ENCODE assay signal across 8 cellular contexts in the genomic region with DNA sequence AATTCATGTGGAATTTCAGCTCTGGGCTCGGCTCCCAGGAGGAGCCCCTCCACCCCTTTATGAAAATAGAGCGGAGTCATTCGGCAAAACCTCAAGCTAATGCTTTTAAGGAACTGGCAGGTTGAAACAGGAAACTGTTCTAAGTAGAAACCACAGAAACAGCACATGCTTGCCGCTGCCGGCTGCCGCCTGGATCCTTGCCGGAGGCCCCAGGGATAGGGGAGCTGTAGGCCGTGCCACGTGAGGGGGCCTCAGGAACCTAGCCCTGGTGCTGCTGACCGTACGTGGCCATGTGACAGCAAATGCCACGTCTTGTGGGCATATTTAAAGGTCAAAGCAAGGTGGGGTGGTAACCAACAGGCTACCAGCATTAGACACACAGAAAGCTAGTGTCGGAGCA.
A peak's percentile ranks its signal among the peaks of the same experiment; 100 is the strongest.
DNase-seq lines count a peak whose midpoint lies in the region; ATAC-seq and FAIRE-seq lines count a peak whose summit lies in the region.

No MANE protein-coding gene starts in this region.

- intact Hi-C loops in aorta (cut with DNase I) = loop anchor here in 1 of 2 donors (2.0 kb wide), 1 partner anchor 73 kb away; no protein-coding TSS in a partner anchor

- H3K36me3 ChIP-seq in aorta (ENCODE audit: control insufficient read depth in 1 of 2, insufficient read depth in 2 of 2, low read length in 1 of 2) = no peaks in the 10 kb centered on the region

- ATAC-seq in aorta (ENCODE audit: low FRiP score) = peak; percentile 78

- peak overlapping the region in 1 of 2 donors; percentile 74 for H3K27ac ChIP-seq in aorta (ENCODE audit: low read depth in 1 of 2, low read length in 2 of 2)

- CTCF ChIA-PET in activated CD4-positive, alpha-beta memory T cell treated with anti-CD3 and anti-CD28 coated beads, Interleukin-2, amount 10 ng/mL, durations not matched to agents 7 days and 5 days (lab: Charles Lee) = no interaction called here

- peaks cover 24% of the 10 kb centered on the region for H3K4me1 Mint-ChIP-seq in activated CD4-positive, alpha-beta memory T cell treated with anti-CD3 and anti-CD28 coated beads, Interleukin-2, amount 10 ng/mL, durations not matched to agents 7 days and 5 days

- peaks cover 0 to 1% of the 10 kb centered on the region in 2 donors for H3K4me1 ChIP-seq in aorta (ENCODE audit: control insufficient read depth in 1 of 2, insufficient read depth in 2 of 2, low read length in 2 of 2)

- FAIRE-seq in HTR-8/SVneo (lab: Jason Lieb, UNC) = peak; percentile 36

- POLR2A ChIA-PET in activated CD4-positive, alpha-beta memory T cell treated with anti-CD3 and anti-CD28 coated beads, Interleukin-2, amount 10 ng/mL, durations not matched to agents 7 days and 5 days (lab: Charles Lee) = interaction anchor here (0.7 to 1.3 kb wide), 2 partner anchors 11 to 12 kb away, joined by 3 to 6 read pairs; no protein-coding TSS in a partner anchor

- H3K27ac Mint-ChIP-seq in activated CD4-positive, alpha-beta memory T cell treated with anti-CD3 and anti-CD28 coated beads, Interleukin-2, amount 10 ng/mL, durations not matched to agents 7 days and 5 days = no peak overlapping the region

- DNase-seq in EH (ENCODE audit: low read depth) (peak; percentile 94), HTR-8/SVneo (ENCODE audit: insufficient read length, low spot score) (peak; percentile 68), fibroblast of peridontal ligament (ENCODE audit: extremely low read depth) (peak; percentile 95), pons (ENCODE audit: low spot score) (peak; percentile 65), aorta (peak; percentile 87 to 94), NCI-H1694 treated with DMSO at 0.1 percent for 48 hours (lab: John Stamatoyannopoulos, UW) (no peak), NCI-H1417 treated with DMSO at 0.1 percent for 48 hours (lab: John Stamatoyannopoulos, UW) (no peak)
- DNase-seq in activated CD4-positive, alpha-beta memory T cell treated with anti-CD3 and anti-CD28 coated beads, Interleukin-2, amount 10 ng/mL, durations not matched to agents 7 days and 5 days = peak; percentile 63

- H3K36me3 Mint-ChIP-seq in activated CD4-positive, alpha-beta memory T cell treated with anti-CD3 and anti-CD28 coated beads, Interleukin-2, amount 10 ng/mL, durations not matched to agents 7 days and 5 days (ENCODE audit: low read depth) = peaks cover 7% of the 10 kb centered on the region

- no peaks in the 10 kb centered on the region for H3K9me3 Mint-ChIP-seq in activated CD4-positive, alpha-beta memory T cell treated with anti-CD3 and anti-CD28 coated beads, Interleukin-2, amount 10 ng/mL, durations not matched to agents 7 days and 5 days

- H3K27me3 Mint-ChIP-seq in activated CD4-positive, alpha-beta memory T cell treated with anti-CD3 and anti-CD28 coated beads, Interleukin-2, amount 10 ng/mL, durations not matched to agents 7 days and 5 days = peaks cover 19% of the 10 kb centered on the region

- 6 to 8% methylated on average over 13 of the region's 13 CpGs for WGBS in aorta, 2 donors

- H3K9me3 ChIP-seq in aorta (ENCODE audit: control insufficient read depth, low read length) = no peaks in the 10 kb centered on the region

- H3K4me3 Mint-ChIP-seq in activated CD4-positive, alpha-beta memory T cell treated with anti-CD3 and anti-CD28 coated beads, Interleukin-2, amount 10 ng/mL, durations not matched to agents 7 days and 5 days = no peak overlapping the region

- H3K4me3 ChIP-seq in aorta (ENCODE audit: low read length in 2 of 2) = no peak overlapping the region

- H3K27me3 ChIP-seq in aorta (ENCODE audit: control insufficient read depth in 1 of 2, insufficient read depth in 2 of 2, low read length in 1 of 2) = no peaks in the 10 kb centered on the region

Comparison
In these comparisons a context has a peak if more than half of its experiments do, and no peak if none do; other contexts are left out.
1. DNase-seq: peak in EH (single experiment), HTR-8/SVneo (single experiment), activated CD4-positive, alpha-beta memory T cell treated with anti-CD3 and anti-CD28 coated beads, Interleukin-2, amount 10 ng/mL, durations not matched to agents 7 days and 5 days (single experiment), fibroblast of peridontal ligament (single experiment), pons (single experiment) and aorta (2 of 2); none in NCI-H1694 treated with DMSO at 0.1 percent for 48 hours (single experiment) and NCI-H1417 treated with DMSO at 0.1 percent for 48 hours (single experiment).